Comparison of ENCODE assay signal across 1 cellular context in the genomic region with DNA sequence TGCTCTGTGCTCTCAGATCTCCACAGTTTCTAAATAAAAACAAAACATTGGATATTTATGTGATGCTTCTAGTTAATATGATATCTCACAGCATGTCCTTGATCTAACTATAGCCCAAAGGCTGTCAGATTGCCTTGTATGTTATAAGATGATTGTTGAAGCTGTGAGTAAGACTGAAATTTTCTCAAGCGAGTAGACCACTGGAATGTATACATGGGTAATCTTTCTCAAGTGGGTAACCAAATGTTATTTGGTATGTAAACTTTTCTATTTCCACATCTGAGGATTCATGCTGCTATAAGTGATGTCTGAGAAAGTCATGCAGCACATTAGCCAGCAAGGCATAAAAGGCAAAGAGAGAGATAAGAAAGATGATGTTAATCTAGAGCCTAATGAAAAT.
TF ChIP-seq lines count a peak whose summit lies in the region.

No MANE protein-coding gene starts in this region.

TF ChIP-seq in IMR-90, 13 proteins besides CTCF, POLR2A, EP300 and RAD21 (continued from another document):
- TF ChIP-seq CEBPB (IDR thresholded peaks at IDR 0.05; ENCODE audit: low read depth, low read length) (peak; percentile 90), BHLHE40 (IDR thresholded peaks at IDR 0.05; ENCODE audit: low read depth, low read length) (peak; percentile 80)
